8 cellular contexts compared by ENCODE assay signal in genomic region chr6:10478187-10479040, GRCh38. TPM values are rescaled to one million over a fixed set of nuclear protein-coding genes. Genes with fewer than 3 reads are reported as not detected.
DNase-seq lines count a peak whose midpoint lies in the region; ATAC-seq and TF ChIP-seq lines count a peak whose summit lies in the region.

No MANE protein-coding gene starts in this region.

- in situ Hi-C loops in gastrocnemius medialis (cut with MboI; ENCODE audit: low sequenced_read_pairs in 4 of 4), result loop anchor here in 2 of 4 donors (25.0 kb wide), 2 partner anchors 309 to 584 kb away; no protein-coding TSS in a partner anchor

- no peak overlapping the region for H3K4me3 ChIP-seq in AG09309 (ENCODE audit: control insufficient read depth, low read depth, low read length)
- H3K4me3 ChIP-seq in fibroblast of pulmonary artery (replicated peaks; ENCODE audit: low read depth, low read length), result no peak overlapping the region
- no peak overlapping the region for H3K4me3 ChIP-seq in gastrocnemius medialis

- no peak overlapping the region for H3K27ac ChIP-seq in gastrocnemius medialis

- intact Hi-C loops in gastrocnemius medialis (cut with DNase I; ENCODE audit: low total_unique reads), result loop anchor here (1.0 kb wide), 1 partner anchor 323 kb away; no protein-coding TSS in a partner anchor

- peak; percentile 55 for TF ChIP-seq CTCF in AG09309 (IDR thresholded peaks at IDR 0.05; ENCODE audit: control insufficient read depth, insufficient read depth, low read depth, low read length, missing control alignments)
- TF ChIP-seq CTCF in GM12873 (IDR thresholded peaks at IDR 0.05; ENCODE audit: insufficient read depth, low read depth, low read length, missing control alignments), result peak; percentile 60
- peak; percentile 42 for TF ChIP-seq CTCF in fibroblast of pulmonary artery (IDR thresholded peaks at IDR 0.05; ENCODE audit: low read length, missing control alignments)
- peak in 3 of 5 experiments; percentile 31 to 41 (median 41) for TF ChIP-seq CTCF in gastrocnemius medialis (IDR thresholded peaks at IDR 0.05 in 4 of 5, conservative IDR thresholded peaks at IDR 0.05 in 1 of 5)

- ATAC-seq in gastrocnemius medialis (no peak), GM21360 (IDR thresholded peaks at IDR 0.05; ENCODE audit: unreplicated experiment) (no peak), GM18498 (IDR thresholded peaks at IDR 0.05; ENCODE audit: unreplicated experiment) (no peak)

- no peaks in the 10 kb centered on the region for H3K4me1 ChIP-seq in gastrocnemius medialis

- no peaks in the 10 kb centered on the region for H3K27me3 ChIP-seq in gastrocnemius medialis

- H3K36me3 ChIP-seq in gastrocnemius medialis, result no peaks in the 10 kb centered on the region

- TF ChIP-seq POLR2A in gastrocnemius medialis (IDR thresholded peaks at IDR 0.05), result no peak

- no peaks in the 10 kb centered on the region for H3K9me3 ChIP-seq in gastrocnemius medialis

- DNase-seq in AG09309 (ENCODE audit: low read depth) (no peak), HuH-7.5 (ENCODE audit: low spot score) (peak; percentile 50), SK-N-DZ (ENCODE audit: low spot score) (peak; percentile 24), fibroblast of pulmonary artery (ENCODE audit: low read depth) (peak; percentile 53), gastrocnemius medialis (no peak)

RNA-seq across cellular contexts. Expression of gene GCNT2, which starts 42.7 kb away (rescaled TPM):
- polyA plus RNA-seq in SK-N-DZ (2014; cell fraction: cytosol; rRNA removed), result 0.25 and 0.90 TPM in 2 replicates
- 0.15 and 0.50 TPM in 2 replicates for polyA plus RNA-seq in SK-N-DZ (2014; cell fraction: nucleus; rRNA removed)
- total RNA-seq in gastrocnemius medialis, result 1 to 10 TPM in 2 of 4 donors, under 1 TPM in 2; 0.27 to 1.9 (median 0.81) TPM

Comparison
In these comparisons a context has a peak if more than half of its experiments do, and no peak if none do; other contexts are left out.
1. DNase-seq: peak in HuH-7.5 (single experiment), SK-N-DZ (single experiment) and fibroblast of pulmonary artery (single experiment); none in AG09309 (single experiment) and gastrocnemius medialis (0 of 2).
2. Peak in every context shown above with its lines, with median percentiles within 50 percentile points of each other: CTCF ChIP-seq.